ENCODE assay signal across 14 cellular contexts in genomic region chr5:156411957-156412356, GRCh38.
A peak's percentile ranks its signal among the peaks of the same experiment; 100 is the strongest.
DNase-seq lines count a peak whose midpoint lies in the region; TF ChIP-seq lines count a peak whose summit lies in the region.
"Had no signal": no experiment of that assay in that cellular context is flagged by ENCODE, and none has a peak within 500 bp of the region (broad histone marks: within the 10 kb centered on the region; RNA-seq: fewer than 3 reads in every experiment).

No MANE protein-coding gene starts in this region.

- peaks cover 22% of the 10 kb centered on the region; the same call in 1 of the 2 replicates for H3F3A ChIP-seq in GM23248 (ENCODE audit: insufficient read depth)

- H3K4me3 Mint-ChIP-seq in Caco-2 (ENCODE audit: unreplicated experiment) = no peak overlapping the region
- H3K4me3 Mint-ChIP-seq: CD4-positive, CD25-positive, alpha-beta regulatory T cell had no signal

- H3K27ac Mint-ChIP-seq in Caco-2 (ENCODE audit: unreplicated experiment) = no peak overlapping the region
- H3K27ac Mint-ChIP-seq: CD4-positive, CD25-positive, alpha-beta regulatory T cell had no signal

- H3K4me2 ChIP-seq in GM23248 (ENCODE audit: unreplicated experiment) = no peak overlapping the region
- no peak overlapping the region for H3K4me2 ChIP-seq in mesenchymal stem cell (ENCODE audit: low read length, poor library complexity, severe bottlenecking)
- H3K4me2 ChIP-seq: KMS-11 had no signal

- H2BK15ac ChIP-seq in mesenchymal stem cell (ENCODE audit: low read depth, poor library complexity, severe bottlenecking) = no peak overlapping the region

- H3K9ac ChIP-seq in GM23248 = no peak overlapping the region
- H3K9ac ChIP-seq in adipocyte (ENCODE audit: low read length) = peak overlapping the region; percentile 22
- peak overlapping the region; percentile 20 for H3K9ac ChIP-seq in mesenchymal stem cell (ENCODE audit: low read length)
- H3K9ac ChIP-seq: KMS-11 had no signal

- DNase-seq in GM23248 (no peak), adipocyte (ENCODE audit: low read depth) (no peak), mesenchymal stem cell (no peak), tibial artery (no peak), Caco-2 (no peak), NCI-H2029 (lab: John Stamatoyannopoulos, UW) (no peak)
- DNase-seq in activated T-cell treated with anti-CD3 and anti-CD28 coated beads, Interleukin-2, amount 50 U/mL, for 1 hour = no peak
- DNase-seq: BE2C; CD4-positive, CD25-positive, alpha-beta regulatory T cell; COR-L47; NCI-H1417 treated with DMSO at 0.1 percent for 48 hours; NCI-H187 treated with DMSO at 0.1 percent for 48 hours; NCI-H226 had no signal

- TF ChIP-seq CTCF in tibial artery (IDR thresholded peaks at IDR 0.05) (no peak), Caco-2 (IDR thresholded peaks at IDR 0.05; ENCODE audit: insufficient read depth in 1 of 2, low read depth in 1 of 2, low read length in 1 of 2, severe bottlenecking in 1 of 2, unreplicated experiment in 1 of 2) (no peak)

- H3K9me3 ChIP-seq in GM23248 (ENCODE audit: low read depth) (no peaks in the 10 kb centered on the region), adipocyte (ENCODE audit: control insufficient read depth, low read length) (no peaks in the 10 kb centered on the region), mesenchymal stem cell (ENCODE audit: control insufficient read depth, low read length) (no peaks in the 10 kb centered on the region), tibial artery (no peaks in the 10 kb centered on the region), Caco-2 (no peaks in the 10 kb centered on the region)
- H3K9me3 ChIP-seq: BE2C had no signal

- CTCF ChIA-PET in Caco-2 (lab: Charles Lee) = no interaction called here

- H4K8ac ChIP-seq in mesenchymal stem cell (ENCODE audit: low read length) = peak overlapping the region; percentile 80

- peak overlapping the region; percentile 42 for H2BK120ac ChIP-seq in mesenchymal stem cell (ENCODE audit: low read depth, low read length)

- H3K23ac ChIP-seq in mesenchymal stem cell (ENCODE audit: low read length in 2 of 2) = no peak overlapping the region

- H3K79me1 ChIP-seq in mesenchymal stem cell (replicated peaks; ENCODE audit: low read length, poor library complexity, severe bottlenecking) = no peaks in the 10 kb centered on the region

- no peak overlapping the region for H2AK5ac ChIP-seq in mesenchymal stem cell (ENCODE audit: low read length, severe bottlenecking)

- H3K14ac ChIP-seq in mesenchymal stem cell (ENCODE audit: low read length in 2 of 2) = no peak overlapping the region

- H2AFZ ChIP-seq in GM23248 (no peak overlapping the region), mesenchymal stem cell (ENCODE audit: low read depth, low read length) (no peak overlapping the region)

- no peak overlapping the region for H3K4ac ChIP-seq in mesenchymal stem cell (ENCODE audit: low read depth in 1 of 2, low read length in 2 of 2)

- H3K36me3 Mint-ChIP-seq in Caco-2 (ENCODE audit: insufficient read depth, unreplicated experiment) = no peaks in the 10 kb centered on the region
- H3K36me3 Mint-ChIP-seq: CD4-positive, CD25-positive, alpha-beta regulatory T cell had no signal

- no peaks in the 10 kb centered on the region for H3K9me2 ChIP-seq in GM23248 (ENCODE audit: insufficient read depth)

- no peaks in the 10 kb centered on the region for H3K4me1 Mint-ChIP-seq in Caco-2 (ENCODE audit: low read depth, unreplicated experiment)
- H3K4me1 Mint-ChIP-seq: CD4-positive, CD25-positive, alpha-beta regulatory T cell had no signal

- intact Hi-C loops in tibial artery (cut with DNase I; ENCODE audit: low total_unique reads) (no loop called here), Caco-2 (cut with micrococcal nuclease; ENCODE audit: unreplicated experiment) (no loop called here)

- BruUV-seq in Caco-2 (replicated peaks; lab: Mats Ljungman, UMichigan) = no TSS peak

- peak overlapping the region; percentile 83 for H4K91ac ChIP-seq in mesenchymal stem cell (ENCODE audit: low read length)

- H3K9me3 Mint-ChIP-seq in Caco-2 (ENCODE audit: unreplicated experiment) = no peaks in the 10 kb centered on the region

- no peak overlapping the region for H3K4me3 ChIP-seq in GM23248
- no peak overlapping the region for H3K4me3 ChIP-seq in adipocyte (ENCODE audit: low read length)
- H3K4me3 ChIP-seq in mesenchymal stem cell (ENCODE audit: insufficient read depth in 1 of 2, low read depth in 1 of 2, low read length in 2 of 2) = no peak overlapping the region
- H3K4me3 ChIP-seq in tibial artery = no peak overlapping the region
- H3K4me3 ChIP-seq in Caco-2 (ENCODE audit: low read depth, low read length) = no peak overlapping the region

- in situ Hi-C loops in GM23248 (cut with MboI) = no loop called here

- H3K18ac ChIP-seq in mesenchymal stem cell (ENCODE audit: low read depth in 1 of 2, low read length in 2 of 2) = peak overlapping the region; percentile 62 to 86

- no peak overlapping the region for H2BK5ac ChIP-seq in mesenchymal stem cell (ENCODE audit: low read depth, low read length, poor library complexity, severe bottlenecking)

- POLR2A ChIA-PET in Caco-2 (lab: Charles Lee) = no interaction called here

- H3K4me1 ChIP-seq in GM23248 (ENCODE audit: insufficient read depth) (peaks cover 25% of the 10 kb centered on the region), adipocyte (ENCODE audit: control insufficient read depth, insufficient read depth, low read length) (peaks cover 22% of the 10 kb centered on the region), mesenchymal stem cell (ENCODE audit: control insufficient read depth, insufficient read depth, low read depth, low read length) (peaks cover 3% of the 10 kb centered on the region), tibial artery (peaks cover 0 to 29% (median 11%) of the 10 kb centered on the region in 4 donors), Caco-2 (no peaks in the 10 kb centered on the region)
- H3K4me1 ChIP-seq: BE2C had no signal

- WGBS in GM23248 (ENCODE audit: low coverage in 1 of 2, low lambda C conversion rate in 2 of 2, missing lambda C conversion rate in 2 of 2), 2 experiments = 76 to 79% methylated on average over 2 of the region's 2 CpGs
- WGBS in mesenchymal stem cell = 72% methylated on average over 1 of the region's 2 CpGs

- H3K27ac ChIP-seq in GM23248 = peak overlapping the region; percentile 55; the same call in 1 of the 2 replicates
- H3K27ac ChIP-seq in mesenchymal stem cell (ENCODE audit: low read length, poor library complexity, severe bottlenecking) = no peak overlapping the region
- H3K27ac ChIP-seq in tibial artery = peak overlapping the region; percentile 53 to 56
- H3K27ac ChIP-seq: KMS-11 had no signal

- no peaks in the 10 kb centered on the region for H3K27me3 Mint-ChIP-seq in Caco-2 (ENCODE audit: insufficient read depth, unreplicated experiment)

- H2BK12ac ChIP-seq in mesenchymal stem cell (ENCODE audit: low read length in 2 of 2) = peak overlapping the region; percentile 98 to 99

- no peaks in the 10 kb centered on the region for H3K36me3 ChIP-seq in GM23248 (ENCODE audit: low read depth)
- no peaks in the 10 kb centered on the region for H3K36me3 ChIP-seq in adipocyte (ENCODE audit: control insufficient read depth, insufficient read depth, low read length, severe bottlenecking)
- H3K36me3 ChIP-seq in mesenchymal stem cell (ENCODE audit: control insufficient read depth in 1 of 2, insufficient read depth in 2 of 2, low read depth in 1 of 2, low read length in 2 of 2) = no peaks in the 10 kb centered on the region
- no peaks in the 10 kb centered on the region for H3K36me3 ChIP-seq in tibial artery
- H3K36me3 ChIP-seq in Caco-2 (ENCODE audit: control insufficient read depth, insufficient read depth, low read length) = no peaks in the 10 kb centered on the region
- H3K36me3 ChIP-seq: BE2C had no signal

- H3K27me3 ChIP-seq in GM23248 (replicated peaks; ENCODE audit: insufficient read depth) = no peaks in the 10 kb centered on the region
- H3K27me3 ChIP-seq in adipocyte (replicated peaks; ENCODE audit: control insufficient read depth, insufficient read depth, low read length) = no peaks in the 10 kb centered on the region
- H3K27me3 ChIP-seq in mesenchymal stem cell (ENCODE audit: control insufficient read depth in 1 of 2, insufficient read depth in 1 of 2, low read length in 2 of 2) = no peaks in the 10 kb centered on the region
- H3K27me3 ChIP-seq in tibial artery = no peaks in the 10 kb centered on the region
- no peaks in the 10 kb centered on the region for H3K27me3 ChIP-seq in Caco-2 (replicated peaks; ENCODE audit: control insufficient read depth, insufficient read depth, low read length)
- H3K27me3 ChIP-seq: BE2C had no signal

- H3K79me2 ChIP-seq in GM23248 (ENCODE audit: insufficient read depth) = 0 out of 2 replicates have a peak, but pooled peaks cover 4% of the 10 kb centered on the region

- no peaks in the 10 kb centered on the region for H4K20me1 ChIP-seq in GM23248 (ENCODE audit: insufficient read depth)
